ENCODE assay signal across 33 cellular contexts in genomic region chr13:114204894-114205293, GRCh38. TPM values are rescaled to one million over a fixed set of nuclear protein-coding genes. Genes with fewer than 3 reads are reported as not detected.
"Had no signal": no experiment of that assay in that cellular context is flagged by ENCODE, and none has a peak within 500 bp of the region (broad histone marks: within the 10 kb centered on the region; RNA-seq: fewer than 3 reads in every experiment).

No MANE protein-coding gene starts in this region.

- H3K9me3 ChIP-seq: lower lobe of right lung, ovary, psoas muscle, sigmoid colon, thyroid gland, vagina had no signal

- DNase-seq: dorsolateral prefrontal cortex; effector CD4-positive, alpha-beta T cell; endodermal cell; foreskin fibroblast; heart left ventricle; kidney glomerular epithelial cell; left colon; left ventricle myocardium superior; lower lobe of right lung; naive thymus-derived CD8-positive, alpha-beta T cell; occipital lobe; ovary; posterior cingulate gyrus; psoas muscle; right cardiac atrium; sigmoid colon; stimulated activated CD4-positive, alpha-beta T cell treated with anti-CD3 and anti-CD28 coated beads, Interleukin-4, amount 100 ng/mL, for 24 hours; stomach; thyroid gland; trophoblast cell had no signal

- H3K27ac Mint-ChIP-seq: endodermal cell; stimulated activated memory B cell treated with anti-CD40 and anti-IgM and Interleukin-4, amounts not matched to agents 10 μg/mL and 1 μg/mL and 100 μg/mL, for 72 hours had no signal

- ATAC-seq: esophagus mucosa; gastroesophageal sphincter; heart left ventricle; left colon; left ventricle myocardium superior; lower lobe of right lung; naive thymus-derived CD8-positive, alpha-beta T cell; psoas muscle; right cardiac atrium; stimulated activated memory B cell treated with anti-CD40 and anti-IgM and Interleukin-4, amounts not matched to agents 10 μg/mL and 1 μg/mL and 100 μg/mL, for 72 hours had no signal

- H3K27ac ChIP-seq: dorsolateral prefrontal cortex, epithelial cell of prostate, gastroesophageal sphincter, heart left ventricle, hepatocyte, lower lobe of right lung, ovary, psoas muscle, sigmoid colon, stomach, thyroid gland, vagina had no signal

- H3K36me3 Mint-ChIP-seq: naive thymus-derived CD8-positive, alpha-beta T cell; stimulated activated memory B cell treated with anti-CD40 and anti-IgM and Interleukin-4, amounts not matched to agents 10 μg/mL and 1 μg/mL and 100 μg/mL, for 72 hours had no signal

- H3K27me3 Mint-ChIP-seq: naive thymus-derived CD8-positive, alpha-beta T cell; stimulated activated memory B cell treated with anti-CD40 and anti-IgM and Interleukin-4, amounts not matched to agents 10 μg/mL and 1 μg/mL and 100 μg/mL, for 72 hours had no signal

- H3K9me3 Mint-ChIP-seq: stimulated activated memory B cell treated with anti-CD40 and anti-IgM and Interleukin-4, amounts not matched to agents 10 μg/mL and 1 μg/mL and 100 μg/mL, for 72 hours had no signal

- H3K4me3 Mint-ChIP-seq: endodermal cell; naive thymus-derived CD8-positive, alpha-beta T cell; stimulated activated memory B cell treated with anti-CD40 and anti-IgM and Interleukin-4, amounts not matched to agents 10 μg/mL and 1 μg/mL and 100 μg/mL, for 72 hours had no signal

- H3K27me3 ChIP-seq: hepatocyte, ovary, thyroid gland, vagina had no signal

- H3K4me1 Mint-ChIP-seq: endodermal cell; stimulated activated memory B cell treated with anti-CD40 and anti-IgM and Interleukin-4, amounts not matched to agents 10 μg/mL and 1 μg/mL and 100 μg/mL, for 72 hours had no signal

RNA-seq across cellular contexts. Expression of gene CFAP97D2, which starts 25.8 kb away (rescaled TPM):
- total RNA-seq: endodermal cell, esophagus mucosa, gastroesophageal sphincter, heart left ventricle, hepatocyte, left colon, left ventricle myocardium superior, mesenteric fat pad, myocyte, occipital lobe, psoas muscle, renal cortical epithelial cell, right cardiac atrium, sigmoid colon, skeletal muscle tissue, stomach, subcutaneous adipose tissue, temporal lobe, thyroid gland, ureter, vagina had no signal
